In the genomic region with DNA sequence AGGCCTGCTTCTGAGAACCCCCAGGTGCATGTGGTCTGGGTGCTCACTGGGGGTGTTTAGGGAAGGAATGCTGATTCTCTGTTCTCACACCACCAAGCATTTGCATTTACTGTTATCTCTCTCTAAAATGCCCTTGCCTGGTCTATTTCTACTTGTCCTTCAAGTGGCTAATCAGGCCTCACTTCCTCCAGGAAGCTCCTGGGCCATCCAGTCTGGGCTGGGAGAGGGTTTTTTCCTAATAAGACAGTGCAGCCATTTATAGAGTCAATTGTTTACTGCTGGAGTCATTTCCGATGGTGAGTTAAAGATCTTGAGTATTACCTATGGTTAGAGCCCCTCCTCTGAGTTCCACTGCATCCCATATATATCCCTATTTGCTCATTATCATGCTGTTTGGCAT, we compare ENCODE assay signal across 30 cellular contexts.
"Had no signal": no experiment of that assay in that cellular context is flagged by ENCODE, and none has a peak within 500 bp of the region (broad histone marks: within the 10 kb centered on the region; RNA-seq: fewer than 3 reads in every experiment).

No MANE protein-coding gene starts in this region.

- H3K4me1 Mint-ChIP-seq: activated CD4-positive, alpha-beta T cell treated with anti-CD3 and anti-CD28 coated beads for 36 hours; activated CD4-positive, alpha-beta T cell treated with anti-CD3 and anti-CD28 coated beads, Interleukin-2, amount 10 ng/mL, durations not matched to agents 24 days and 14 days; activated CD8-positive, alpha-beta memory T cell treated with anti-CD3 and anti-CD28 coated beads, Interleukin-2, amount 10 ng/mL, durations not matched to agents 7 days and 5 days; activated naive CD4-positive, alpha-beta T cell treated with anti-CD3 and anti-CD28 coated beads, Interleukin-2, amount 50 U/mL, for 24 hours; activated naive CD8-positive, alpha-beta T cell treated with anti-CD3 and anti-CD28 coated beads for 36 hours; activated naive CD8-positive, alpha-beta T cell treated with anti-CD3 and anti-CD28 coated beads, Interleukin-2, amount 50 U/mL, for 24 hours had no signal

- H3K4me1 ChIP-seq: adrenal gland had no signal

- H3K4me3 ChIP-seq: adrenal gland, body of pancreas, heart left ventricle had no signal

- H3K9me3 ChIP-seq: adrenal gland, body of pancreas, heart left ventricle had no signal

- H3K9me3 Mint-ChIP-seq: activated CD4-positive, alpha-beta memory T cell treated with anti-CD3 and anti-CD28 coated beads for 36 hours; activated CD4-positive, alpha-beta T cell treated with anti-CD3 and anti-CD28 coated beads, Interleukin-2, amount 10 ng/mL, durations not matched to agents 24 days and 14 days; activated naive CD4-positive, alpha-beta T cell treated with anti-CD3 and anti-CD28 coated beads for 36 hours; activated naive CD4-positive, alpha-beta T cell treated with anti-CD3 and anti-CD28 coated beads, Interleukin-2, amount 50 U/mL, for 24 hours; activated naive CD8-positive, alpha-beta T cell treated with anti-CD3 and anti-CD28 coated beads for 36 hours; activated naive CD8-positive, alpha-beta T cell treated with anti-CD3 and anti-CD28 coated beads, Interleukin-2, amount 50 U/mL, for 24 hours; activated T-helper 1 cell treated with anti-CD3 and anti-CD28 coated beads, Interleukin-12 subunit alpha, Interleukin-12 subunit beta, Interleukin-2, Interleukin-4 antibody, amounts not matched to agents 30 ng/mL and 10 ng/mL and 1 ng/mL, durations not matched to agents 14 hours and 24 hours and 36 hours; activated T-helper 2 cell treated with anti-CD3 and anti-CD28 coated beads, Interferon-gamma antibody, Interleukin-2, Interleukin-4, amounts not matched to agents 10 μg/mL and 5 μg/mL and 100 μg/mL, durations not matched to agents 14 hours and 24 hours and 36 hours; T-helper 1 cell treated with Interleukin-12 subunit alpha and Interleukin-12 subunit beta and Interleukin-4 antibody, amounts not matched to agents 30 μg/mL and 1 μg/mL, for 36 hours; T-helper 2 cell treated with Interferon-gamma antibody and Interleukin-4, amounts not matched to agents 5 μg/mL and 100 μg/mL, for 36 hours had no signal

- H3K27ac Mint-ChIP-seq: activated CD4-positive, alpha-beta memory T cell treated with anti-CD3 and anti-CD28 coated beads for 36 hours; activated CD4-positive, alpha-beta T cell treated with anti-CD3 and anti-CD28 coated beads for 36 hours; activated CD4-positive, alpha-beta T cell treated with anti-CD3 and anti-CD28 coated beads, Interleukin-2, amount 10 ng/mL, durations not matched to agents 24 days and 14 days; activated CD8-positive, alpha-beta memory T cell treated with anti-CD3 and anti-CD28 coated beads, Interleukin-2, amount 10 ng/mL, durations not matched to agents 7 days and 5 days; activated CD8-positive, alpha-beta T cell treated with anti-CD3 and anti-CD28 coated beads, Interleukin-2, amount 10 ng/mL, durations not matched to agents 7 days and 5 days; activated naive CD4-positive, alpha-beta T cell treated with anti-CD3 and anti-CD28 coated beads for 36 hours; activated naive CD4-positive, alpha-beta T cell treated with anti-CD3 and anti-CD28 coated beads, Interleukin-2, amount 50 U/mL, for 24 hours; activated naive CD8-positive, alpha-beta T cell treated with anti-CD3 and anti-CD28 coated beads for 36 hours; activated naive CD8-positive, alpha-beta T cell treated with anti-CD3 and anti-CD28 coated beads, Interleukin-2, amount 50 U/mL, for 24 hours; activated T-helper 1 cell treated with anti-CD3 and anti-CD28 coated beads, Interleukin-12 subunit alpha, Interleukin-12 subunit beta, Interleukin-2, Interleukin-4 antibody, amounts not matched to agents 30 ng/mL and 10 ng/mL and 1 ng/mL, durations not matched to agents 14 hours and 24 hours and 36 hours; activated T-helper 2 cell treated with anti-CD3 and anti-CD28 coated beads, Interferon-gamma antibody, Interleukin-2, Interleukin-4, amounts not matched to agents 10 μg/mL and 5 μg/mL and 100 μg/mL, durations not matched to agents 14 hours and 24 hours and 36 hours; T-helper 1 cell treated with Interleukin-12 subunit alpha and Interleukin-12 subunit beta and Interleukin-4 antibody, amounts not matched to agents 30 μg/mL and 1 μg/mL, for 36 hours; T-helper 2 cell treated with Interferon-gamma antibody and Interleukin-4, amounts not matched to agents 5 μg/mL and 100 μg/mL, for 36 hours had no signal

- DNase-seq: activated CD4-positive, alpha-beta memory T cell treated with anti-CD3 and anti-CD28 coated beads for 36 hours; activated CD4-positive, alpha-beta T cell treated with anti-CD3 and anti-CD28 coated beads for 36 hours; activated CD4-positive, alpha-beta T cell treated with anti-CD3 and anti-CD28 coated beads, Interleukin-2, amount 10 ng/mL, durations not matched to agents 24 days and 14 days; activated CD4-positive, CD25-positive, alpha-beta regulatory T cell; activated CD4-positive, CD25-positive, alpha-beta regulatory T cell treated with anti-CD3 and anti-CD28 coated beads, Interleukin-2, amount 50 U/mL, for 72 hours; activated CD8-positive, alpha-beta memory T cell treated with anti-CD3 and anti-CD28 coated beads, Interleukin-2, amount 10 ng/mL, durations not matched to agents 7 days and 5 days; activated CD8-positive, alpha-beta memory T cell treated with anti-CD3 and anti-CD28 coated beads, Interleukin-2, amount 50 U/mL, for 4 hours; activated CD8-positive, alpha-beta T cell treated with anti-CD3 and anti-CD28 coated beads, Interleukin-2, amount 10 ng/mL, durations not matched to agents 7 days and 5 days; activated effector memory CD4-positive, alpha-beta T cell treated with anti-CD3 and anti-CD28 coated beads, Interleukin-2, amount 50 U/mL, for 16 hours; activated naive CD4-positive, alpha-beta T cell treated with anti-CD3 and anti-CD28 coated beads for 36 hours; activated naive CD8-positive, alpha-beta T cell treated with anti-CD3 and anti-CD28 coated beads for 36 hours; activated naive CD8-positive, alpha-beta T cell treated with anti-CD3 and anti-CD28 coated beads, Interleukin-2, amount 50 U/mL, for 24 hours; activated T-cell treated with anti-CD3 and anti-CD28 coated beads, Interleukin-2, amount 50 U/mL, for 1 hour; activated T-cell treated with anti-CD3 and anti-CD28 coated beads, Interleukin-2, amount 50 U/mL, for 48 hours; adrenal gland; amygdala; aorta; body of pancreas; caudate nucleus; cortex of kidney; effector CD8-positive, alpha-beta T cell; foreskin fibroblast; glutamatergic neuron; heart left ventricle; T1000 had no signal

- ATAC-seq: activated CD4-positive, alpha-beta T cell treated with anti-CD3 and anti-CD28 coated beads for 36 hours; activated CD8-positive, alpha-beta memory T cell treated with anti-CD3 and anti-CD28 coated beads, Interleukin-2, amount 10 ng/mL, durations not matched to agents 7 days and 5 days; activated CD8-positive, alpha-beta T cell treated with anti-CD3 and anti-CD28 coated beads, Interleukin-2, amount 10 ng/mL, durations not matched to agents 7 days and 5 days; activated naive CD8-positive, alpha-beta T cell treated with anti-CD3 and anti-CD28 coated beads, Interleukin-2, amount 50 U/mL, for 24 hours; body of pancreas had no signal

- H3K27ac ChIP-seq: adrenal gland, body of pancreas had no signal

- H3K27me3 ChIP-seq: adrenal gland, body of pancreas, heart left ventricle had no signal

- H3K36me3 Mint-ChIP-seq: activated CD4-positive, alpha-beta memory T cell treated with anti-CD3 and anti-CD28 coated beads for 36 hours; activated CD8-positive, alpha-beta memory T cell treated with anti-CD3 and anti-CD28 coated beads, Interleukin-2, amount 10 ng/mL, durations not matched to agents 7 days and 5 days; activated naive CD4-positive, alpha-beta T cell treated with anti-CD3 and anti-CD28 coated beads, Interleukin-2, amount 50 U/mL, for 24 hours; activated naive CD8-positive, alpha-beta T cell treated with anti-CD3 and anti-CD28 coated beads for 36 hours had no signal

- H3K4me3 Mint-ChIP-seq: activated CD4-positive, alpha-beta memory T cell treated with anti-CD3 and anti-CD28 coated beads for 36 hours; activated CD4-positive, alpha-beta T cell treated with anti-CD3 and anti-CD28 coated beads for 36 hours; activated CD4-positive, alpha-beta T cell treated with anti-CD3 and anti-CD28 coated beads, Interleukin-2, amount 10 ng/mL, durations not matched to agents 24 days and 14 days; activated CD8-positive, alpha-beta memory T cell treated with anti-CD3 and anti-CD28 coated beads, Interleukin-2, amount 10 ng/mL, durations not matched to agents 7 days and 5 days; activated CD8-positive, alpha-beta T cell treated with anti-CD3 and anti-CD28 coated beads, Interleukin-2, amount 10 ng/mL, durations not matched to agents 7 days and 5 days; activated naive CD4-positive, alpha-beta T cell treated with anti-CD3 and anti-CD28 coated beads for 36 hours; activated naive CD4-positive, alpha-beta T cell treated with anti-CD3 and anti-CD28 coated beads, Interleukin-2, amount 50 U/mL, for 24 hours; activated naive CD8-positive, alpha-beta T cell treated with anti-CD3 and anti-CD28 coated beads for 36 hours; activated naive CD8-positive, alpha-beta T cell treated with anti-CD3 and anti-CD28 coated beads, Interleukin-2, amount 50 U/mL, for 24 hours; activated T-helper 1 cell treated with anti-CD3 and anti-CD28 coated beads, Interleukin-12 subunit alpha, Interleukin-12 subunit beta, Interleukin-2, Interleukin-4 antibody, amounts not matched to agents 30 ng/mL and 10 ng/mL and 1 ng/mL, durations not matched to agents 14 hours and 24 hours and 36 hours; T-helper 1 cell treated with Interleukin-12 subunit alpha and Interleukin-12 subunit beta and Interleukin-4 antibody, amounts not matched to agents 30 μg/mL and 1 μg/mL, for 36 hours; T-helper 2 cell treated with Interferon-gamma antibody and Interleukin-4, amounts not matched to agents 5 μg/mL and 100 μg/mL, for 36 hours had no signal

- H3K36me3 ChIP-seq: adrenal gland, heart left ventricle had no signal

- H3K27me3 Mint-ChIP-seq: activated CD4-positive, alpha-beta memory T cell treated with anti-CD3 and anti-CD28 coated beads for 36 hours; activated CD4-positive, alpha-beta T cell treated with anti-CD3 and anti-CD28 coated beads for 36 hours; activated naive CD4-positive, alpha-beta T cell treated with anti-CD3 and anti-CD28 coated beads, Interleukin-2, amount 50 U/mL, for 24 hours; activated naive CD8-positive, alpha-beta T cell treated with anti-CD3 and anti-CD28 coated beads for 36 hours; activated naive CD8-positive, alpha-beta T cell treated with anti-CD3 and anti-CD28 coated beads, Interleukin-2, amount 50 U/mL, for 24 hours had no signal
